Comparison of ENCODE assay signal across 33 cellular contexts in genomic region chr20:46943861-46944591, GRCh38. TPM values are rescaled to one million over a fixed set of nuclear protein-coding genes. Genes with fewer than 3 reads are reported as not detected.
"Had no signal": no experiment of that assay in that cellular context is flagged by ENCODE, and none has a peak within 500 bp of the region (broad histone marks: within the 10 kb centered on the region; RNA-seq: fewer than 3 reads in every experiment).

No MANE protein-coding gene starts in this region.

- H3K36me3 Mint-ChIP-seq: activated naive CD4-positive, alpha-beta T cell treated with anti-CD3 and anti-CD28 coated beads, Interleukin-2, amount 50 U/mL, for 24 hours; activated naive CD8-positive, alpha-beta T cell treated with anti-CD3 and anti-CD28 coated beads for 36 hours; T-cell had no signal

- H3K9me3 Mint-ChIP-seq: activated B cell treated with CpG ODN at 0.5 μM for 24 hours; activated CD8-positive, alpha-beta T cell treated with anti-CD3 and anti-CD28 coated beads for 36 hours; activated naive CD4-positive, alpha-beta T cell treated with anti-CD3 and anti-CD28 coated beads for 36 hours; activated naive CD4-positive, alpha-beta T cell treated with anti-CD3 and anti-CD28 coated beads, Interleukin-2, amount 50 U/mL, for 24 hours; activated naive CD8-positive, alpha-beta T cell treated with anti-CD3 and anti-CD28 coated beads for 36 hours; activated naive CD8-positive, alpha-beta T cell treated with anti-CD3 and anti-CD28 coated beads, Interleukin-2, amount 50 U/mL, for 24 hours; activated T-cell treated with anti-CD3 and anti-CD28 coated beads, Interleukin-2, amount 50 U/mL, for 4 hours; activated T-helper 17 cell treated with anti-CD3 and anti-CD28 coated beads, Interleukin-2, amount 50 U/mL, for 72 hours; T-cell; T-helper 1 cell treated with Interleukin-12 subunit alpha and Interleukin-12 subunit beta and Interleukin-4 antibody, amounts not matched to agents 30 μg/mL and 1 μg/mL, for 36 hours had no signal

- DNase-seq: activated B cell treated with CpG ODN at 0.5 μM for 24 hours; activated CD4-positive, alpha-beta T cell treated with anti-CD3 and anti-CD28 coated beads for 48 hours; activated CD4-positive, alpha-beta T cell treated with anti-CD3 and anti-CD28 coated beads, Interleukin-2, amount 50 U/mL, for 1 hour; activated CD4-positive, alpha-beta T cell treated with anti-CD3 and anti-CD28 coated beads, Interleukin-2, amount 50 U/mL, for 48 hours; activated CD8-positive, alpha-beta memory T cell treated with anti-CD3 and anti-CD28 coated beads for 24 hours; activated CD8-positive, alpha-beta T cell treated with anti-CD3 and anti-CD28 coated beads for 36 hours; activated effector memory CD4-positive, alpha-beta T cell treated with Interleukin-2 at 50 U/mL for 16 hours; activated naive CD4-positive, alpha-beta T cell treated with anti-CD3 and anti-CD28 coated beads for 36 hours; activated naive CD8-positive, alpha-beta T cell treated with anti-CD3 and anti-CD28 coated beads for 36 hours; activated naive CD8-positive, alpha-beta T cell treated with anti-CD3 and anti-CD28 coated beads, Interleukin-2, amount 50 U/mL, for 24 hours; activated T-cell treated with anti-CD3 and anti-CD28 coated beads, Interleukin-2, amount 50 U/mL, for 4 hours; adrenal gland; amygdala; aorta; body of pancreas; caudate nucleus; effector CD8-positive, alpha-beta T cell; esophagus squamous epithelium; foreskin melanocyte; SW 1271; T-cell; T-helper 9 cell; WERI-Rb-1 had no signal

- H3K27me3 ChIP-seq: adrenal gland, body of pancreas, esophagus squamous epithelium had no signal

- H3K27ac Mint-ChIP-seq: activated B cell treated with CpG ODN at 0.5 μM for 24 hours; activated CD8-positive, alpha-beta T cell treated with anti-CD3 and anti-CD28 coated beads for 36 hours; activated naive CD4-positive, alpha-beta T cell treated with anti-CD3 and anti-CD28 coated beads for 36 hours; activated naive CD4-positive, alpha-beta T cell treated with anti-CD3 and anti-CD28 coated beads, Interleukin-2, amount 50 U/mL, for 24 hours; activated naive CD8-positive, alpha-beta T cell treated with anti-CD3 and anti-CD28 coated beads for 36 hours; activated naive CD8-positive, alpha-beta T cell treated with anti-CD3 and anti-CD28 coated beads, Interleukin-2, amount 50 U/mL, for 24 hours; activated T-helper 17 cell treated with anti-CD3 and anti-CD28 coated beads, Interleukin-2, amount 50 U/mL, for 72 hours; T-helper 1 cell treated with Interleukin-12 subunit alpha and Interleukin-12 subunit beta and Interleukin-4 antibody, amounts not matched to agents 30 μg/mL and 1 μg/mL, for 36 hours had no signal

- H3K36me3 ChIP-seq: adrenal gland, esophagus squamous epithelium, gastroesophageal sphincter had no signal

- H3K4me3 Mint-ChIP-seq: activated B cell treated with CpG ODN at 0.5 μM for 24 hours; activated CD8-positive, alpha-beta T cell treated with anti-CD3 and anti-CD28 coated beads for 36 hours; activated naive CD4-positive, alpha-beta T cell treated with anti-CD3 and anti-CD28 coated beads for 36 hours; activated naive CD4-positive, alpha-beta T cell treated with anti-CD3 and anti-CD28 coated beads, Interleukin-2, amount 50 U/mL, for 24 hours; activated naive CD8-positive, alpha-beta T cell treated with anti-CD3 and anti-CD28 coated beads for 36 hours; activated naive CD8-positive, alpha-beta T cell treated with anti-CD3 and anti-CD28 coated beads, Interleukin-2, amount 50 U/mL, for 24 hours; activated T-cell treated with anti-CD3 and anti-CD28 coated beads, Interleukin-2, amount 50 U/mL, for 4 hours; activated T-helper 17 cell treated with anti-CD3 and anti-CD28 coated beads, Interleukin-2, amount 50 U/mL, for 72 hours; T-cell; T-helper 1 cell treated with Interleukin-12 subunit alpha and Interleukin-12 subunit beta and Interleukin-4 antibody, amounts not matched to agents 30 μg/mL and 1 μg/mL, for 36 hours had no signal

- ATAC-seq: activated CD4-positive, CD25-positive, alpha-beta regulatory T cell treated with anti-CD3 and anti-CD28 coated beads, Interleukin-2, amount 50 U/mL, for 24 hours; activated CD8-positive, alpha-beta T cell treated with anti-CD3 and anti-CD28 coated beads for 36 hours; activated naive CD8-positive, alpha-beta T cell treated with anti-CD3 and anti-CD28 coated beads, Interleukin-2, amount 50 U/mL, for 24 hours; activated T-cell treated with anti-CD3 and anti-CD28 coated beads, Interleukin-2, amount 50 U/mL, for 4 hours; activated T-helper 17 cell treated with anti-CD3 and anti-CD28 coated beads, Interleukin-2, amount 50 U/mL, for 72 hours; body of pancreas; gastroesophageal sphincter; T-cell had no signal

- H3K27ac ChIP-seq: adrenal gland, body of pancreas, epithelial cell of prostate, gastroesophageal sphincter had no signal

- H3K4me1 Mint-ChIP-seq: activated B cell treated with CpG ODN at 0.5 μM for 24 hours; activated naive CD4-positive, alpha-beta T cell treated with anti-CD3 and anti-CD28 coated beads, Interleukin-2, amount 50 U/mL, for 24 hours; activated naive CD8-positive, alpha-beta T cell treated with anti-CD3 and anti-CD28 coated beads for 36 hours; activated naive CD8-positive, alpha-beta T cell treated with anti-CD3 and anti-CD28 coated beads, Interleukin-2, amount 50 U/mL, for 24 hours; activated T-helper 17 cell treated with anti-CD3 and anti-CD28 coated beads, Interleukin-2, amount 50 U/mL, for 72 hours; T-cell had no signal

- H3K9me3 ChIP-seq: adrenal gland, body of pancreas, esophagus squamous epithelium, gastroesophageal sphincter had no signal

- H3K4me3 ChIP-seq: adrenal gland, body of pancreas, esophagus squamous epithelium, gastroesophageal sphincter had no signal

- H3K4me1 ChIP-seq: adrenal gland, body of pancreas, gastroesophageal sphincter had no signal

RNA-seq across cellular contexts. Expression of gene EYA2, which starts 49.4 kb away (rescaled TPM):
- total RNA-seq: activated CD8-positive, alpha-beta T cell treated with anti-CD3 and anti-CD28 coated beads for 36 hours; activated naive CD4-positive, alpha-beta T cell treated with anti-CD3 and anti-CD28 coated beads for 36 hours; activated naive CD8-positive, alpha-beta T cell treated with anti-CD3 and anti-CD28 coated beads for 36 hours; activated T-cell treated with anti-CD3 and anti-CD28 coated beads, Interleukin-2, amount 50 U/mL, for 4 hours; dermis microvascular lymphatic vessel endothelial cell; endothelial cell of umbilical vein; fibroblast of villous mesenchyme; glomerular endothelial cell; T-cell had no signal
- polyA plus RNA-seq: endothelial cell of umbilical vein had no signal
